ENCODE assay signal across 1 cellular context in genomic region chr11:379205-380094, GRCh38.
TF ChIP-seq lines count a peak whose summit lies in the region.

No MANE protein-coding gene starts in this region.

TF ChIP-seq in WTC11, 78 proteins besides CTCF, POLR2A, EP300 and RAD21 (continued from another document):
- TF ChIP-seq AFF4 (CRISPR knock-in tag; IDR thresholded peaks at IDR 0.05; ENCODE audit: borderline replicate concordance) (no peak), ZNF423 (CRISPR knock-in tag; IDR thresholded peaks at IDR 0.05) (no peak), FOXP4 (CRISPR knock-in tag; IDR thresholded peaks at IDR 0.05) (no peak), ZNF317 (CRISPR knock-in tag; IDR thresholded peaks at IDR 0.05; ENCODE audit: borderline replicate concordance, low read depth) (no peak), ZNF138 (CRISPR knock-in tag; conservative IDR thresholded peaks at IDR 0.05) (no peak), CDX4 (CRISPR knock-in tag; IDR thresholded peaks at IDR 0.05; ENCODE audit: borderline replicate concordance) (no peak), NR1H2 (CRISPR knock-in tag; IDR thresholded peaks at IDR 0.05) (no peak), ZBTB21 (CRISPR knock-in tag; IDR thresholded peaks at IDR 0.05; ENCODE audit: borderline replicate concordance) (no peak), FOXJ3 (CRISPR knock-in tag; IDR thresholded peaks at IDR 0.05; ENCODE audit: borderline replicate concordance) (no peak), SP1 (CRISPR knock-in tag; conservative IDR thresholded peaks at IDR 0.05) (no peak), NFE2L1 (CRISPR knock-in tag; IDR thresholded peaks at IDR 0.05) (no peak), ARID4B (CRISPR knock-in tag; IDR thresholded peaks at IDR 0.05; ENCODE audit: borderline replicate concordance) (no peak), ETV6 (CRISPR knock-in tag; IDR thresholded peaks at IDR 0.05) (no peak), ESRRA (CRISPR knock-in tag; IDR thresholded peaks at IDR 0.05; ENCODE audit: borderline replicate concordance) (no peak), RELA (CRISPR knock-in tag; IDR thresholded peaks at IDR 0.05; ENCODE audit: borderline replicate concordance) (no peak), HMGXB4 (CRISPR knock-in tag; IDR thresholded peaks at IDR 0.05) (no peak)
